ENCODE assay signal across 8 cellular contexts in the genomic region with DNA sequence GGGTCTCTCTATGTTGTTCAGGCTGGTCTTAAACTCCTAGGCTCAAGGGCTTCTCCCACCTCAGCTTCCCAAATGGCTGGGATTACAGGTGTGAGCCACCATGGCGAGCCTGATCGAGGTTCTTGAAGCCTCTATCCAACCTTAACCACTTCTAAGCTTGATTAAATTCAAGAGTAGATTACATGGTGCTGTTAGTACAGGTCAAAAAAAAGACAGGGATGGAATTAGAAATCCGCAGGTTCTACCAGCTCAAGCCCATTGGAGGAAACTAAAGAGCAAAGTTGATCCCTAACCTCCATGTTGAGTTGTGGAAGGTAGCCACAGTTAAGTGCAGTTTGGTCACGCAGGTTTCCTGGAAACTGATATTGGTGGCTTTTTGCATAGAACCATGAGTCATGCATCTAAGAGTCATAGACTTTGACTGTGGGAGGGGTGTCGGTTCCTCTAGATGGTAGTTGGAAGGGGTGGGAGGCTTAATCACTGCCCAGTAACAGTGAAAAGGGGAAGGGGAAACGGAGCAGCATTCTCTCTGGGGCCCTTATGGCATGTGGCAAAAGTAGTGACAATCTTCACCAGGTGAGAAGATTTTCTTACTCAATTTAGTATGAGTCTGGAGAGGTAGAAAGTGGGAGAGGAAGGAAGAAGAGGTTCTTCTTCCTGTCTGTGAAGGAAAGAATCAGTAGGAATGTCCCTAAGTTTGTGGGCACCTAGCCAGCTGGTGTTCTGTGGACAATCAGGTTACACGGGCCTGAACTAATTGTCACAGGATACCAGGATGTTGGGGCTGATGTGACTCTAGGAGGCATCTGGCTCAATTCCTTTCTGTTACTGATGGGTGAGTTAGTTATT.
A peak's percentile ranks its signal among the peaks of the same experiment; 100 is the strongest.
DNase-seq lines count a peak whose midpoint lies in the region; ATAC-seq lines count a peak whose summit lies in the region.

No MANE protein-coding gene starts in this region.

- no peaks in the 10 kb centered on the region for H3K9me3 Mint-ChIP-seq in central memory CD8-positive, alpha-beta T cell
- no peaks in the 10 kb centered on the region for H3K9me3 Mint-ChIP-seq in stimulated activated memory B cell treated with anti-CD40 and anti-IgM and Interleukin-4, amounts not matched to agents 10 μg/mL and 1 μg/mL and 100 μg/mL, for 72 hours

- H3K27ac Mint-ChIP-seq in central memory CD8-positive, alpha-beta T cell (ENCODE audit: low read depth): peak overlapping the region; percentile 94
- H3K27ac Mint-ChIP-seq in stimulated activated memory B cell treated with anti-CD40 and anti-IgM and Interleukin-4, amounts not matched to agents 10 μg/mL and 1 μg/mL and 100 μg/mL, for 72 hours: peak overlapping the region; percentile 90

- H3K36me3 Mint-ChIP-seq in central memory CD8-positive, alpha-beta T cell (ENCODE audit: insufficient read depth): peaks cover 43% of the 10 kb centered on the region
- H3K36me3 Mint-ChIP-seq in stimulated activated memory B cell treated with anti-CD40 and anti-IgM and Interleukin-4, amounts not matched to agents 10 μg/mL and 1 μg/mL and 100 μg/mL, for 72 hours: peaks cover 62% of the 10 kb centered on the region

- H3K27me3 Mint-ChIP-seq in central memory CD8-positive, alpha-beta T cell: no peaks in the 10 kb centered on the region
- no peaks in the 10 kb centered on the region for H3K27me3 Mint-ChIP-seq in stimulated activated memory B cell treated with anti-CD40 and anti-IgM and Interleukin-4, amounts not matched to agents 10 μg/mL and 1 μg/mL and 100 μg/mL, for 72 hours

- peak overlapping the region; percentile 77 for H3K4me3 Mint-ChIP-seq in central memory CD8-positive, alpha-beta T cell
- H3K4me3 Mint-ChIP-seq in stimulated activated memory B cell treated with anti-CD40 and anti-IgM and Interleukin-4, amounts not matched to agents 10 μg/mL and 1 μg/mL and 100 μg/mL, for 72 hours: peak overlapping the region; percentile 64

- DNase-seq in SW480 (ENCODE audit: low spot score) (peak; percentile 7), retina (no peak), NCI-H128 (lab: John Stamatoyannopoulos, UW; ENCODE audit: unreplicated experiment) (no peak), NCI-H1930 (lab: John Stamatoyannopoulos, UW) (no peak)
- DNase-seq in central memory CD8-positive, alpha-beta T cell (ENCODE audit: low spot score in 2 of 2): peak in 1 of 2 donors; percentile 36

- ATAC-seq in GM18861 (IDR thresholded peaks at IDR 0.05; ENCODE audit: unreplicated experiment) (peak; percentile 40), HG02884 (IDR thresholded peaks at IDR 0.05; ENCODE audit: unreplicated experiment) (peak; percentile 54)
- peak; percentile 62 for ATAC-seq in central memory CD8-positive, alpha-beta T cell (replicated peaks; ENCODE audit: extremely low read depth, poor library complexity, severe bottlenecking)
- ATAC-seq in stimulated activated memory B cell treated with anti-CD40 and anti-IgM and Interleukin-4, amounts not matched to agents 10 μg/mL and 1 μg/mL and 100 μg/mL, for 72 hours: peak; percentile 94

- H3K4me1 Mint-ChIP-seq in central memory CD8-positive, alpha-beta T cell: peaks cover 87% of the 10 kb centered on the region
- H3K4me1 Mint-ChIP-seq in stimulated activated memory B cell treated with anti-CD40 and anti-IgM and Interleukin-4, amounts not matched to agents 10 μg/mL and 1 μg/mL and 100 μg/mL, for 72 hours: peaks cover 86% of the 10 kb centered on the region

Comparison
In these comparisons a context has a peak if more than half of its experiments do, and no peak if none do; other contexts are left out.
1. ATAC-seq: peak in every context shown above with its lines; median percentile 94 in stimulated activated memory B cell treated with anti-CD40 and anti-IgM and Interleukin-4, amounts not matched to agents 10 μg/mL and 1 μg/mL and 100 μg/mL, for 72 hours; 62 in central memory CD8-positive, alpha-beta T cell; 54 in HG02884; 40 in GM18861.